ENCODE assay signal across 1 cellular context in genomic region chr6:11538049-11538798, GRCh38.
A peak's percentile ranks its signal among the peaks of the same experiment; 100 is the strongest.
TF ChIP-seq lines count a peak whose summit lies in the region.

No MANE protein-coding gene starts in this region.

TF ChIP-seq in HepG2, 621 proteins besides CTCF, POLR2A, EP300 and RAD21 (continued from another document and continues in another):
- TF ChIP-seq HDAC2 (CRISPR knock-in tag; IDR thresholded peaks at IDR 0.05) (peak; percentile 48; the same call in 1 of the 2 replicates), SRSF4 (IDR thresholded peaks at IDR 0.05; ENCODE audit: low read depth, low read length, poor library complexity, severe bottlenecking) (no peak), CHCHD3 (CRISPR knock-in tag; IDR thresholded peaks at IDR 0.05) (no peak), ZMYM2 (CRISPR knock-in tag; IDR thresholded peaks at IDR 0.05) (peak; percentile 49; the same call in 1 of the 2 replicates), CENPBD1 (CRISPR knock-in tag; IDR thresholded peaks at IDR 0.05; ENCODE audit: borderline replicate concordance, low read depth) (no peak), U2AF1 (optimal IDR thresholded peaks at IDR 0.05; ENCODE audit: low read depth, low read length) (no peak), ZSCAN9 (CRISPR knock-in tag; IDR thresholded peaks at IDR 0.05; ENCODE audit: borderline replicate concordance) (no peak), BCLAF1 (IDR thresholded peaks at IDR 0.05) (no peak), KMT2A (CRISPR knock-in tag; IDR thresholded peaks at IDR 0.05) (peak; percentile 88), ZNF264 (CRISPR knock-in tag; IDR thresholded peaks at IDR 0.05) (no peak), SMAD1 (CRISPR knock-in tag; IDR thresholded peaks at IDR 0.05; ENCODE audit: borderline replicate concordance, low read depth) (no peak), CCAR2 (optimal IDR thresholded peaks at IDR 0.05; ENCODE audit: low read depth, low read length) (no peak), ZNF709 (CRISPR knock-in tag; IDR thresholded peaks at IDR 0.05) (peak; percentile 24; the same call in 1 of the 2 replicates), ZBTB7B (CRISPR knock-in tag; IDR thresholded peaks at IDR 0.05) (peak; percentile 76), NFYC (CRISPR knock-in tag; IDR thresholded peaks at IDR 0.05) (no peak), SMYD3 (CRISPR knock-in tag; IDR thresholded peaks at IDR 0.05) (no peak), ZNF142 (CRISPR knock-in tag; IDR thresholded peaks at IDR 0.05) (no peak), TOE1 (CRISPR knock-in tag; IDR thresholded peaks at IDR 0.05) (no peak), ZNF225 (CRISPR knock-in tag; IDR thresholded peaks at IDR 0.05) (peak; percentile 70; the same call in 1 of the 2 replicates), GMEB1 (CRISPR knock-in tag; IDR thresholded peaks at IDR 0.05; ENCODE audit: borderline replicate concordance) (no peak), CC2D1A (CRISPR knock-in tag; IDR thresholded peaks at IDR 0.05) (no peak), ZNF747 (CRISPR knock-in tag; IDR thresholded peaks at IDR 0.05; ENCODE audit: borderline replicate concordance) (no peak), AHR (CRISPR knock-in tag; IDR thresholded peaks at IDR 0.05) (0 out of 2 replicates have a peak, but pooled peaks have one; percentile 4), ZNF772 (CRISPR knock-in tag; IDR thresholded peaks at IDR 0.05) (no peak), TCF12 (IDR thresholded peaks at IDR 0.05) (no peak), TCF12 (CRISPR knock-in tag; IDR thresholded peaks at IDR 0.05) (0 out of 2 replicates have a peak, but pooled peaks have one; percentile 62), CBX2 (IDR thresholded peaks at IDR 0.05; ENCODE audit: low read depth, low read length) (no peak), CBX2 (CRISPR knock-in tag; IDR thresholded peaks at IDR 0.05; ENCODE audit: low read depth) (no peak), ZNF430 (CRISPR knock-in tag; IDR thresholded peaks at IDR 0.05) (peak; percentile 63; the same call in 1 of the 2 replicates), ZNF589 (CRISPR knock-in tag; conservative IDR thresholded peaks at IDR 0.05) (no peak), SOX6 (IDR thresholded peaks at IDR 0.05) (no peak), SOX6 (CRISPR knock-in tag; IDR thresholded peaks at IDR 0.05) (0 out of 2 replicates have a peak, but pooled peaks have one; percentile 20), ZNF724P (CRISPR knock-in tag; IDR thresholded peaks at IDR 0.05; ENCODE audit: borderline replicate concordance) (0 out of 2 replicates have a peak, but pooled peaks have one; percentile 1), GABPB1 (CRISPR knock-in tag; IDR thresholded peaks at IDR 0.05) (peak; percentile 56; the same call in 1 of the 2 replicates), KMT2B (CRISPR knock-in tag; IDR thresholded peaks at IDR 0.05) (peak; percentile 80), SOX13 (IDR thresholded peaks at IDR 0.05) (no peak), SOX13 (CRISPR knock-in tag; conservative IDR thresholded peaks at IDR 0.05 in 1 of 2, IDR thresholded peaks at IDR 0.05 in 1 of 2) (0 out of 4 replicates have a peak, but pooled peaks of 1 of the 2 experiments have one; percentile 13), HDAC1 (CRISPR knock-in tag; IDR thresholded peaks at IDR 0.05) (peak; percentile 68)
- TF ChIP-seq, protein P1, sequence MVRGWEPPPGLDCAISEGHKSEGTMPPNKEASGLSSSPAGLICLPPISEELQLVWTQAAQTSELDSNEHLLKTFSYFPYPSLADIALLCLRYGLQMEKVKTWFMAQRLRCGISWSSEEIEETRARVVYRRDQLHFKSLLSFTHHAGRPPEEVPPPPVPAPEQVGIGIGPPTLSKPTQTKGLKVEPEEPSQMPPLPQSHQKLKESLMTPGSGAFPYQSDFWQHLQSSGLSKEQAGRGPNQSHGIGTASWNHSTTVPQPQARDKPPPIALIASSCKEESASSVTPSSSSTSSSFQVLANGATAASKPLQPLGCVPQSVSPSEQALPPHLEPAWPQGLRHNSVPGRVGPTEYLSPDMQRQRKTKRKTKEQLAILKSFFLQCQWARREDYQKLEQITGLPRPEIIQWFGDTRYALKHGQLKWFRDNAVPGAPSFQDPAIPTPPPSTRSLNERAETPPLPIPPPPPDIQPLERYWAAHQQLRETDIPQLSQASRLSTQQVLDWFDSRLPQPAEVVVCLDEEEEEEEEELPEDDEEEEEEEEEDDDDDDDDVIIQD (CRISPR knock-in tag; IDR thresholded peaks at IDR 0.05; ENCODE audit: low read depth) = no peak
- TF ChIP-seq, protein P2, sequence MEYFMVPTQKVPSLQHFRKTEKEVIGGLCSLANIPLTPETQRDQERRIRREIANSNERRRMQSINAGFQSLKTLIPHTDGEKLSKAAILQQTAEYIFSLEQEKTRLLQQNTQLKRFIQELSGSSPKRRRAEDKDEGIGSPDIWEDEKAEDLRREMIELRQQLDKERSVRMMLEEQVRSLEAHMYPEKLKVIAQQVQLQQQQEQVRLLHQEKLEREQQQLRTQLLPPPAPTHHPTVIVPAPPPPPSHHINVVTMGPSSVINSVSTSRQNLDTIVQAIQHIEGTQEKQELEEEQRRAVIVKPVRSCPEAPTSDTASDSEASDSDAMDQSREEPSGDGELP (IDR thresholded peaks at IDR 0.05; ENCODE audit: borderline replicate concordance, low read depth) = no peak
- TF ChIP-seq, protein P3, sequence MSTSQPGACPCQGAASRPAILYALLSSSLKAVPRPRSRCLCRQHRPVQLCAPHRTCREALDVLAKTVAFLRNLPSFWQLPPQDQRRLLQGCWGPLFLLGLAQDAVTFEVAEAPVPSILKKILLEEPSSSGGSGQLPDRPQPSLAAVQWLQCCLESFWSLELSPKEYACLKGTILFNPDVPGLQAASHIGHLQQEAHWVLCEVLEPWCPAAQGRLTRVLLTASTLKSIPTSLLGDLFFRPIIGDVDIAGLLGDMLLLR (CRISPR knock-in tag; IDR thresholded peaks at IDR 0.05) = no peak
- TF ChIP-seq, protein P4, sequence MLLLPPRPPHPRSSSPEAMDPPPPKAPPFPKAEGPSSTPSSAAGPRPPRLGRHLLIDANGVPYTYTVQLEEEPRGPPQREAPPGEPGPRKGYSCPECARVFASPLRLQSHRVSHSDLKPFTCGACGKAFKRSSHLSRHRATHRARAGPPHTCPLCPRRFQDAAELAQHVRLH (CRISPR knock-in tag; IDR thresholded peaks at IDR 0.05; ENCODE audit: borderline replicate concordance, low read depth) = no peak
- TF ChIP-seq, protein P5, sequence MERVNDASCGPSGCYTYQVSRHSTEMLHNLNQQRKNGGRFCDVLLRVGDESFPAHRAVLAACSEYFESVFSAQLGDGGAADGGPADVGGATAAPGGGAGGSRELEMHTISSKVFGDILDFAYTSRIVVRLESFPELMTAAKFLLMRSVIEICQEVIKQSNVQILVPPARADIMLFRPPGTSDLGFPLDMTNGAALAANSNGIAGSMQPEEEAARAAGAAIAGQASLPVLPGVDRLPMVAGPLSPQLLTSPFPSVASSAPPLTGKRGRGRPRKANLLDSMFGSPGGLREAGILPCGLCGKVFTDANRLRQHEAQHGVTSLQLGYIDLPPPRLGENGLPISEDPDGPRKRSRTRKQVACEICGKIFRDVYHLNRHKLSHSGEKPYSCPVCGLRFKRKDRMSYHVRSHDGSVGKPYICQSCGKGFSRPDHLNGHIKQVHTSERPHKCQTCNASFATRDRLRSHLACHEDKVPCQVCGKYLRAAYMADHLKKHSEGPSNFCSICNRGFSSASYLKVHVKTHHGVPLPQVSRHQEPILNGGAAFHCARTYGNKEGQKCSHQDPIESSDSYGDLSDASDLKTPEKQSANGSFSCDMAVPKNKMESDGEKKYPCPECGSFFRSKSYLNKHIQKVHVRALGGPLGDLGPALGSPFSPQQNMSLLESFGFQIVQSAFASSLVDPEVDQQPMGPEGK (CRISPR knock-in tag; IDR thresholded peaks at IDR 0.05) = peak; percentile 76
- TF ChIP-seq, protein P6, sequence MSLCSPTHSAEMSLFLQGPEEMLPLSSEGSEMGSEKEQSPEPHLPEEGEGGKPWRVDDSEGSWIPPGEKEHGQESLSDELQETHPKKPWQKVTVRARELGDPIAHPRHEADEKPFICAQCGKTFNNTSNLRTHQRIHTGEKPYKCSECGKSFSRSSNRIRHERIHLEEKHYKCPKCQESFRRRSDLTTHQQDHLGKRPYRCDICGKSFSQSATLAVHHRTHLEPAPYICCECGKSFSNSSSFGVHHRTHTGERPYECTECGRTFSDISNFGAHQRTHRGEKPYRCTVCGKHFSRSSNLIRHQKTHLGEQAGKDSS (CRISPR knock-in tag; IDR thresholded peaks at IDR 0.05; ENCODE audit: borderline replicate concordance, low read depth) = no peak; the same call in 1 of the 2 replicates
- TF ChIP-seq, protein P7, sequence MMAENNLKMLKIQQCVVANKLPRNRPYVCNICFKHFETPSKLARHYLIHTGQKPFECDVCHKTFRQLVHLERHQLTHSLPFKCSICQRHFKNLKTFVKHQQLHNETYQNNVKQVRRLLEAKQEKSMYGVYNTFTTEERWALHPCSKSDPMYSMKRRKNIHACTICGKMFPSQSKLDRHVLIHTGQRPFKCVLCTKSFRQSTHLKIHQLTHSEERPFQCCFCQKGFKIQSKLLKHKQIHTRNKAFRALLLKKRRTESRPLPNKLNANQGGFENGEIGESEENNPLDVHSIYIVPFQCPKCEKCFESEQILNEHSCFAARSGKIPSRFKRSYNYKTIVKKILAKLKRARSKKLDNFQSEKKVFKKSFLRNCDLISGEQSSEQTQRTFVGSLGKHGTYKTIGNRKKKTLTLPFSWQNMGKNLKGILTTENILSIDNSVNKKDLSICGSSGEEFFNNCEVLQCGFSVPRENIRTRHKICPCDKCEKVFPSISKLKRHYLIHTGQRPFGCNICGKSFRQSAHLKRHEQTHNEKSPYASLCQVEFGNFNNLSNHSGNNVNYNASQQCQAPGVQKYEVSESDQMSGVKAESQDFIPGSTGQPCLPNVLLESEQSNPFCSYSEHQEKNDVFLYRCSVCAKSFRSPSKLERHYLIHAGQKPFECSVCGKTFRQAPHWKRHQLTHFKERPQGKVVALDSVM (CRISPR knock-in tag; IDR thresholded peaks at IDR 0.05) = 0 out of 2 replicates have a peak, but pooled peaks have one; percentile 58
